23 cellular contexts compared by ENCODE assay signal in genomic region chr6:155024628-155025027, GRCh38. TPM values are rescaled to one million over a fixed set of nuclear protein-coding genes. Genes with fewer than 3 reads are reported as not detected.
A peak's percentile ranks its signal among the peaks of the same experiment; 100 is the strongest.
DNase-seq lines count a peak whose midpoint lies in the region; ATAC-seq and TF ChIP-seq lines count a peak whose summit lies in the region.
"Had no signal": no experiment of that assay in that cellular context is flagged by ENCODE, and none has a peak within 500 bp of the region (broad histone marks: within the 10 kb centered on the region; RNA-seq: fewer than 3 reads in every experiment).

No MANE protein-coding gene starts in this region.

- no peak overlapping the region for H3K4me3 Mint-ChIP-seq in endodermal cell
- H3K4me3 Mint-ChIP-seq: CD4-positive, CD25-positive, alpha-beta regulatory T cell; T-cell had no signal

- H3K9me3 ChIP-seq in endodermal cell (ENCODE audit: control insufficient read depth, low read length) (no peaks in the 10 kb centered on the region), thoracic aorta (no peaks in the 10 kb centered on the region)
- H3K9me3 ChIP-seq: BLaER1, HAP-1, SJCRH30 had no signal

- H3K4me1 Mint-ChIP-seq in endodermal cell, result peaks cover 5% of the 10 kb centered on the region
- H3K4me1 Mint-ChIP-seq: CD4-positive, CD25-positive, alpha-beta regulatory T cell; T-cell had no signal

- 93% methylated on average over 1 of the region's 1 CpG; no CpG with 5 or more reads in 1 of the 2 experiments for WGBS in endodermal cell (ENCODE audit: insufficient coverage in 1 of 2, insufficient read length in 1 of 2), 2 experiments

- no peaks in the 10 kb centered on the region for H3K27me3 Mint-ChIP-seq in endodermal cell (ENCODE audit: insufficient read depth)
- H3K27me3 Mint-ChIP-seq: CD4-positive, CD25-positive, alpha-beta regulatory T cell had no signal

- no peak for ATAC-seq in thoracic aorta (ENCODE audit: insufficient number of reproducible peaks, low FRiP score, low read depth)
- ATAC-seq in GM18873 (IDR thresholded peaks at IDR 0.05; ENCODE audit: low FRiP score, unreplicated experiment), result no peak
- ATAC-seq: PC-3, Right ventricle myocardium inferior, SK-N-SH treated with all-trans-retinoic acid at 6 μM for 48 hours, T-cell had no signal

- no peaks in the 10 kb centered on the region for H3K36me3 ChIP-seq in endodermal cell (ENCODE audit: control insufficient read depth, insufficient read depth, low read length)
- H3K36me3 ChIP-seq in thoracic aorta, result no peaks in the 10 kb centered on the region
- H3K36me3 ChIP-seq: BLaER1, HAP-1, SJCRH30 had no signal

- POLR2A ChIA-PET in RWPE1 (lab: Yijun Ruan, JAX; ENCODE audit: low non-redundant PET), result no interaction called here

- H3K36me3 Mint-ChIP-seq in endodermal cell (ENCODE audit: low read depth), result peaks cover 3% of the 10 kb centered on the region
- H3K36me3 Mint-ChIP-seq: CD4-positive, CD25-positive, alpha-beta regulatory T cell; T-cell had no signal

- H3K27ac ChIP-seq in endodermal cell (ENCODE audit: low read depth, low read length) (no peak overlapping the region), thoracic aorta (peak overlapping the region; percentile 33 to 43), RWPE1 (no peak overlapping the region)
- H3K27ac ChIP-seq: 22Rv1, BLaER1, SJCRH30 had no signal

- TF ChIP-seq CTCF in endodermal cell (conservative IDR thresholded peaks at IDR 0.05) (no peak), thoracic aorta (IDR thresholded peaks at IDR 0.05) (no peak), RWPE1 (conservative IDR thresholded peaks at IDR 0.05; ENCODE audit: low read depth) (no peak)

- H3K4me1 ChIP-seq in endodermal cell (ENCODE audit: control insufficient read depth, insufficient read depth, low read length) (no peaks in the 10 kb centered on the region), thoracic aorta (ENCODE audit: control insufficient read depth in 1 of 2, low read depth in 2 of 2) (peaks cover 17 to 50% of the 10 kb centered on the region in 2 donors)
- H3K4me1 ChIP-seq: BLaER1 had no signal

- H3K4me3 ChIP-seq in endodermal cell (ENCODE audit: low read length) (no peak overlapping the region), thoracic aorta (peak overlapping the region; percentile 5)
- H3K4me3 ChIP-seq: BLaER1, HAP-1, SJCRH30 had no signal

- CTCF ChIA-PET in RWPE1 (lab: Yijun Ruan, JAX), result no interaction called here

- H3K9ac ChIP-seq in endodermal cell (ENCODE audit: extremely low read depth, low read length, poor library complexity, severe bottlenecking), result no peak overlapping the region
- H3K9ac ChIP-seq: BLaER1 had no signal

- no peak overlapping the region for H3K27ac Mint-ChIP-seq in endodermal cell
- H3K27ac Mint-ChIP-seq: CD4-positive, CD25-positive, alpha-beta regulatory T cell; T-cell had no signal

- H3K27me3 ChIP-seq in endodermal cell (ENCODE audit: control insufficient read depth, insufficient read depth, low read length, poor library complexity, severe bottlenecking) (no peaks in the 10 kb centered on the region), thoracic aorta (replicated peaks; ENCODE audit: insufficient read depth) (no peaks in the 10 kb centered on the region)
- H3K27me3 ChIP-seq: BLaER1, SJCRH30 had no signal

- DNase-seq in NCI-H2029 treated with DMSO at 0.1 percent for 48 hours (lab: John Stamatoyannopoulos, UW) (peak; percentile 7), NCI-H2029 (lab: John Stamatoyannopoulos, UW) (no peak), HuH-7 (ENCODE audit: low spot score) (peak; percentile 38), endodermal cell (peak; percentile 12), thoracic aorta (ENCODE audit: low spot score) (no peak), RWPE1 (ENCODE audit: low spot score) (no peak), EL (no peak)
- DNase-seq: CD4-positive, CD25-positive, alpha-beta regulatory T cell; GOT3; NCI-H1092; NCI-H1436 treated with DMSO at 0.1 percent for 48 hours; NCI-H1930; NCI-H345; NCI-H510A treated with DMSO at 0.1 percent for 48 hours; PC-3; SJCRH30; T-cell had no signal

- no peaks in the 10 kb centered on the region for H3K9me3 Mint-ChIP-seq in endodermal cell
- H3K9me3 Mint-ChIP-seq: CD4-positive, CD25-positive, alpha-beta regulatory T cell; T-cell had no signal

RNA-seq across cellular contexts. Expression of gene TIAM2, which starts 29.5 kb away (rescaled TPM):
- total RNA-seq in endodermal cell (10 to 100 TPM; 15.7 to 17.5 TPM), thoracic aorta (10 to 100 TPM; 17.8 to 22.1 TPM)
- 19.0 TPM for polyA plus RNA-seq in endodermal cell (2013, experiment 1 of 2)
- polyA plus RNA-seq in endodermal cell (2013, experiment 2 of 2), result 18.6 TPM

Comparison
In these comparisons a context has a peak if more than half of its experiments do, and no peak if none do; other contexts are left out.
1. DNase-seq: peak in NCI-H2029 treated with DMSO at 0.1 percent for 48 hours (single experiment), HuH-7 (single experiment) and endodermal cell (single experiment); none in NCI-H2029 (single experiment), thoracic aorta (single experiment), RWPE1 (single experiment) and EL (single experiment).
2. H3K27ac ChIP-seq: peak in thoracic aorta (2 of 2); none in endodermal cell (single experiment) and RWPE1 (single experiment).